1 cellular context compared by ENCODE assay signal in genomic region chr12:90984114-90984513, GRCh38.
TF ChIP-seq lines count a peak whose summit lies in the region.

No MANE protein-coding gene starts in this region.

TF ChIP-seq in H1, 55 proteins besides CTCF, POLR2A, EP300 and RAD21:
- TF ChIP-seq EZH2 (IDR thresholded peaks at IDR 0.05; ENCODE audit: low read depth, low read length, severe bottlenecking) (no peak), ASH2L (IDR thresholded peaks at IDR 0.05; ENCODE audit: low read length) (no peak), CBX8 (IDR thresholded peaks at IDR 0.05; ENCODE audit: borderline replicate concordance, low read depth, low read length) (no peak), NANOG (IDR thresholded peaks at IDR 0.05; ENCODE audit: insufficient read depth, low read depth, low read length, poor library complexity, severe bottlenecking) (peak; percentile 79), CTBP2 (IDR thresholded peaks at IDR 0.05; ENCODE audit: borderline replicate concordance, insufficient read depth, insufficient read length, low read length) (no peak), EGR1 (IDR thresholded peaks at IDR 0.05; ENCODE audit: borderline replicate concordance, low read depth, low read length) (no peak)
